ENCODE assay signal across 9 cellular contexts in the genomic region with DNA sequence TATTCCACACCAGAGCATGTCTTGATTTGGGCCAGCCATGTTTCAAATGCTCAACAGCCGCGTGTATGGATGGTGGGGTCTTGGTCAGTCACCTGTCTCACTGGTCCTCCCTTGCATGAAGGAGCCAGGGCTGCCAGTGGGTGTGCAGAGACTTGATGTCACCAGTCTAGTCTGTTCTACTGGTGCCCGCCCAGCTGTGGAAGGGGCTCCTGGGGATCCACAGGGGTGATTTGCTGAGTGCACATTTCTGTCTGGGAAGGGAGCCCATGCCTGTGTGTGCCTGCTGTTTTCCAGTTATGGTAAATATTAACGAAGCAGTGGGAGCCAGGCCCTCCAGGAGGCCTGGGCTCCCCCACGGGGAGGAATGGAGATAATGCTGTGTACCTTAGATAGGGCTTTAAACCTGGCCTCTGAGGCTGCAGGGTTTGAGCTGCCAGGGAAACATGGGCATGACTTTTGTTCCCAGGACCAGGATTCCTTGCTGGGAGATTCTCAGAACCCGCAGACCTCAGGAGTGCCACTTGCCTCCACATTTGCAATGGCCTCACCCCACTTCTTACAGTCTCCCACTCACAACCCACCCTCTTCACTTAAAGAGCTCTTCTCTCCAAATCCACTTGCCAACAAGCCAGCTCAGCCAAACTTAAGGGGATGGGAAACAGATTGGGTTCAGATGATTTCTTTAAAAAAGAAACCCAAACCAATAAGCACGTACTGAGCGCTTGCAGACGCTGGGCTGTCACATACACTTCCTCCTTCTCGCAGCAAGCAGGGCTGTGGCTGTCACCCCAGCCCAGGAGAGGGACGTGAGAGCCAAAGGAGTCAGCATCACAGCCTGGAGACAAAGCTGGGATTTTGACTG. TPM values are rescaled to one million over a fixed set of nuclear protein-coding genes. Genes with fewer than 3 reads are reported as not detected.
DNase-seq lines count a peak whose midpoint lies in the region; ATAC-seq and TF ChIP-seq lines count a peak whose summit lies in the region.
"Had no signal": no experiment of that assay in that cellular context is flagged by ENCODE, and none has a peak within 500 bp of the region (broad histone marks: within the 10 kb centered on the region; RNA-seq: fewer than 3 reads in every experiment).

No MANE protein-coding gene starts in this region.

- H3K36me3 Mint-ChIP-seq in brain: no peaks in the 10 kb centered on the region

- H3K79me2 ChIP-seq in GM23248 (ENCODE audit: insufficient read depth): no peaks in the 10 kb centered on the region

- TF ChIP-seq CTCF in brain (conservative IDR thresholded peaks at IDR 0.05): no peak

- H3K27me3 Mint-ChIP-seq in brain: peaks cover 9% of the 10 kb centered on the region

- H4K20me1 ChIP-seq in GM23248 (ENCODE audit: insufficient read depth): no peaks in the 10 kb centered on the region

- no peak overlapping the region for H3K27ac ChIP-seq in GM23248

- H3K9me3 Mint-ChIP-seq in brain: peaks cover 0 to 3% (median 0%) of the 10 kb centered on the region in 5 experiments

- H3K9me2 ChIP-seq in GM23248 (ENCODE audit: insufficient read depth): no peaks in the 10 kb centered on the region

- no peak for TF ChIP-seq POLR2A in GM18505 (IDR thresholded peaks at IDR 0.05; ENCODE audit: borderline replicate concordance, extremely low read depth, insufficient read depth, insufficient read length)

- peaks cover 38% of the 10 kb centered on the region for H3K4me1 Mint-ChIP-seq in brain

- peak overlapping the region; percentile 17 to 85 (median 61) for H3K27ac Mint-ChIP-seq in brain

- H3K27me3 ChIP-seq in mucosa of stomach (ENCODE audit: control insufficient read depth, insufficient read depth, low read length) (no peaks in the 10 kb centered on the region), GM23248 (replicated peaks; ENCODE audit: insufficient read depth) (no peaks in the 10 kb centered on the region)

- H3K4me1 ChIP-seq in mucosa of stomach (ENCODE audit: control insufficient read depth, insufficient read depth, low read length) (peaks cover 47% of the 10 kb centered on the region), GM23248 (ENCODE audit: insufficient read depth) (no peaks in the 10 kb centered on the region)

- H3K9me3 ChIP-seq in mucosa of stomach (ENCODE audit: control insufficient read depth, low read length) (no peaks in the 10 kb centered on the region), GM23248 (ENCODE audit: low read depth) (no peaks in the 10 kb centered on the region)

- no peak for ATAC-seq in GM18505 (IDR thresholded peaks at IDR 0.05; ENCODE audit: unreplicated experiment)
- no peak for ATAC-seq in GM21576 (IDR thresholded peaks at IDR 0.05; ENCODE audit: unreplicated experiment)

- DNase-seq in DMS79 (lab: John Stamatoyannopoulos, UW): peak; percentile 97
- DNase-seq in NCI-H187 (lab: John Stamatoyannopoulos, UW): peak; percentile 60 to 65
- DNase-seq in GM23248: no peak
- no peak for DNase-seq in iPS-NIHi7 (ENCODE audit: extremely low spot score)
- DNase-seq: activated CD4-positive, CD25-positive, alpha-beta regulatory T cell had no signal

- in situ Hi-C loops in GM23248 (cut with MboI): no loop called here

- no peak overlapping the region for H3K4me2 ChIP-seq in GM23248 (ENCODE audit: unreplicated experiment)

- H3K4me3 ChIP-seq in mucosa of stomach (ENCODE audit: low read length): no peak overlapping the region
- no peak overlapping the region for H3K4me3 ChIP-seq in GM23248

- no peak overlapping the region for H2AFZ ChIP-seq in GM23248

- H3K9ac ChIP-seq in mucosa of stomach (ENCODE audit: low read length) (peak overlapping the region; percentile 44), GM23248 (no peak overlapping the region)

- 40 to 42% methylated on average over 11 of the region's 11 CpGs for WGBS in GM23248 (ENCODE audit: low coverage in 1 of 2, low lambda C conversion rate in 2 of 2, missing lambda C conversion rate in 2 of 2), 2 experiments

- no peaks in the 10 kb centered on the region for H3K36me3 ChIP-seq in mucosa of stomach (ENCODE audit: control insufficient read depth, insufficient read depth, low read length)
- H3K36me3 ChIP-seq in GM23248 (ENCODE audit: low read depth): no peaks in the 10 kb centered on the region

- no peaks in the 10 kb centered on the region for H3F3A ChIP-seq in GM23248 (ENCODE audit: insufficient read depth)

- peak overlapping the region in 2 of 5 experiments; percentile 59 to 70 for H3K4me3 Mint-ChIP-seq in brain

RNA-seq across cellular contexts. Expression of gene VEGFA, which starts 54.1 kb away (rescaled TPM):
- 99.2 TPM for polyA plus RNA-seq in brain (ENCODE audit: insufficient read depth, low read depth, low replicate concordance)
- 197 and 241 TPM in 2 replicates for total RNA-seq in GM23248 (2014; rRNA removed; shearing (Covaris generic))
- 9.3 and 10.7 TPM in 2 replicates for polyA plus RNA-seq in GM23248 (2016; fragmentation: Nextera tagmentation; extraction: Ambion mirVana)

Comparison
In these comparisons a context has a peak if more than half of its experiments do, and no peak if none do; other contexts are left out.
1. DNase-seq: peak in DMS79 (single experiment) and NCI-H187 (2 of 2); none in GM23248 (single experiment) and iPS-NIHi7 (single experiment).